ENCODE assay signal across 1 cellular context in the genomic region with DNA sequence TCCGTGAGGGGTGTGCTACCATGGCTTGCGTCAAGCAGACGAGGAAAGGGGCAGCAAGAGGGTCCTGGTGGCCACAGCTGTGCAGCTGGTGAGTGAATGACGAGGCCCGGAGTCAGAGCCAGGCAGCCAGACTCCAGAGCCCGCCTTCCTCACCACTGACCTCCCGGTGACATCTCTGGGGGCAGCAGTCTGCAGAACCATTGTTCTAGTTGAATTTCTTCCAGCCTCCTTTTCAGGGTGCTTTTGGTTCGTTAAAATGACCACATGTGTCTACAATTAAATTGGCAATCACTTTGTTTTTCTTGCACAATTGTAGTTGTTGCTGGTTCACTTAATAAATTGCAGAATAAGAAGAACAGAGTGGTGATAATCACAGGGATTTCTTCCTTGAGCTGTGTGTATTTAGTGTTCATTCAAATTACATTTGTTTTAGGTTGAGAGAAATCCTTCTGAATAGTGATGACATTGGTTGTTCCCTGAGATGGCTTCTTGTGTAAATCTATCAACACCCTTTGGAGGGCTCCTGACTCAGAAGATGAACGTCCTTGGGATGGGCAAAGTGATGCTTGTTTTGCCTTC.
TF ChIP-seq lines count a peak whose summit lies in the region.

No MANE protein-coding gene starts in this region.

TF ChIP-seq in GM23338, 12 proteins besides CTCF, POLR2A, EP300 and RAD21 (continued from another document):
- TF ChIP-seq, protein P1, sequence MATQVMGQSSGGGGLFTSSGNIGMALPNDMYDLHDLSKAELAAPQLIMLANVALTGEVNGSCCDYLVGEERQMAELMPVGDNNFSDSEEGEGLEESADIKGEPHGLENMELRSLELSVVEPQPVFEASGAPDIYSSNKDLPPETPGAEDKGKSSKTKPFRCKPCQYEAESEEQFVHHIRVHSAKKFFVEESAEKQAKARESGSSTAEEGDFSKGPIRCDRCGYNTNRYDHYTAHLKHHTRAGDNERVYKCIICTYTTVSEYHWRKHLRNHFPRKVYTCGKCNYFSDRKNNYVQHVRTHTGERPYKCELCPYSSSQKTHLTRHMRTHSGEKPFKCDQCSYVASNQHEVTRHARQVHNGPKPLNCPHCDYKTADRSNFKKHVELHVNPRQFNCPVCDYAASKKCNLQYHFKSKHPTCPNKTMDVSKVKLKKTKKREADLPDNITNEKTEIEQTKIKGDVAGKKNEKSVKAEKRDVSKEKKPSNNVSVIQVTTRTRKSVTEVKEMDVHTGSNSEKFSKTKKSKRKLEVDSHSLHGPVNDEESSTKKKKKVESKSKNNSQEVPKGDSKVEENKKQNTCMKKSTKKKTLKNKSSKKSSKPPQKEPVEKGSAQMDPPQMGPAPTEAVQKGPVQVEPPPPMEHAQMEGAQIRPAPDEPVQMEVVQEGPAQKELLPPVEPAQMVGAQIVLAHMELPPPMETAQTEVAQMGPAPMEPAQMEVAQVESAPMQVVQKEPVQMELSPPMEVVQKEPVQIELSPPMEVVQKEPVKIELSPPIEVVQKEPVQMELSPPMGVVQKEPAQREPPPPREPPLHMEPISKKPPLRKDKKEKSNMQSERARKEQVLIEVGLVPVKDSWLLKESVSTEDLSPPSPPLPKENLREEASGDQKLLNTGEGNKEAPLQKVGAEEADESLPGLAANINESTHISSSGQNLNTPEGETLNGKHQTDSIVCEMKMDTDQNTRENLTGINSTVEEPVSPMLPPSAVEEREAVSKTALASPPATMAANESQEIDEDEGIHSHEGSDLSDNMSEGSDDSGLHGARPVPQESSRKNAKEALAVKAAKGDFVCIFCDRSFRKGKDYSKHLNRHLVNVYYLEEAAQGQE (IDR thresholded peaks at IDR 0.05; ENCODE audit: unreplicated experiment): no peak
